ENCODE assay signal across 8 cellular contexts in genomic region chr1:35268282-35269189, GRCh38. TPM values are rescaled to one million over a fixed set of nuclear protein-coding genes. Genes with fewer than 3 reads are reported as not detected.
DNase-seq lines count a peak whose midpoint lies in the region; ATAC-seq and TF ChIP-seq lines count a peak whose summit lies in the region.

ZMYM4 (plus strand) TSS chr1:35268709; CDS start chr1:35269047, 338 bp downstream.

- no peaks in the 10 kb centered on the region for H3K36me3 ChIP-seq in adipocyte (ENCODE audit: control insufficient read depth, insufficient read depth, low read length, severe bottlenecking)
- H3K36me3 ChIP-seq in trophoblast cell (ENCODE audit: control insufficient read depth in 1 of 2, insufficient read depth in 2 of 2, low read length in 2 of 2) = peaks cover 0 to 1% of the 10 kb centered on the region in 2 experiments
- H3K36me3 ChIP-seq in transverse colon = no peaks in the 10 kb centered on the region

- H2BK5ac ChIP-seq in trophoblast cell (ENCODE audit: low read depth, low read length, poor library complexity) = peak within 1 kb of the TSS; percentile 90

- in situ Hi-C loops in transverse colon (cut with MboI; ENCODE audit: low pct_ligation_motif_present in 1 of 4, low pct_unique_long_range_greater_than_20kb in 1 of 4, low sequenced_read_pairs in 3 of 4) = no loop called here

- TF ChIP-seq POLR2A in transverse colon (IDR thresholded peaks at IDR 0.05) = peak; percentile 38

- peak within 1 kb of the TSS; percentile 93 for H3K14ac ChIP-seq in trophoblast cell (ENCODE audit: low read length)

- no peak within 1 kb of the TSS for H3K23ac ChIP-seq in trophoblast cell (ENCODE audit: low read length)

- no CpG with 5 or more reads among the region's 65 CpGs for WGBS in trophoblast cell (ENCODE audit: extremely low coverage, insufficient coverage, insufficient read length)
- 5 to 50% methylated on average over 2 to 26 of the region's 65 CpGs for WGBS in transverse colon (ENCODE audit: low coverage in 1 of 2), 2 donors

- peak within 1 kb of the TSS; percentile 98 for H3K4ac ChIP-seq in trophoblast cell (ENCODE audit: low read depth, low read length)

- H3K27me3 ChIP-seq in adipocyte (replicated peaks; ENCODE audit: control insufficient read depth, insufficient read depth, low read length) (no peaks in the 10 kb centered on the region), trophoblast cell (ENCODE audit: insufficient read depth, low read length) (no peaks in the 10 kb centered on the region), transverse colon (no peaks in the 10 kb centered on the region)

- TF ChIP-seq CTCF in GM10266 (IDR thresholded peaks at IDR 0.05; ENCODE audit: control insufficient read depth, insufficient read depth, low read depth, missing control alignments) = no peak
- TF ChIP-seq CTCF in transverse colon (IDR thresholded peaks at IDR 0.05) = peak in 2 of 5 experiments; percentile 16 to 47

- H4K12ac ChIP-seq in trophoblast cell (ENCODE audit: low read depth, low read length) = peak within 1 kb of the TSS; percentile 73

- peak within 1 kb of the TSS; percentile 82 for H4K91ac ChIP-seq in trophoblast cell (ENCODE audit: low read depth, low read length)

- H3K27ac ChIP-seq in trophoblast cell (ENCODE audit: low read depth, low read length) (peak within 1 kb of the TSS; percentile 85), transverse colon (peak within 1 kb of the TSS; percentile 92 to 94 (median 93))

- DNase-seq in GM10266 (ENCODE audit: extremely low spot score) (peak; percentile 95), NCI-H128 (lab: John Stamatoyannopoulos, UW; ENCODE audit: unreplicated experiment) (peak; percentile 92), T follicular helper cell (ENCODE audit: low read depth) (peak; percentile 79), adipocyte (ENCODE audit: low read depth) (peak; percentile 99), cardiac septum (ENCODE audit: low spot score) (peak; percentile 91), trophoblast cell (peak; percentile 92 to 97), transverse colon (peak; percentile 93)

- no peaks in the 10 kb centered on the region for H3K9me3 ChIP-seq in adipocyte (ENCODE audit: control insufficient read depth, low read length)
- H3K9me3 ChIP-seq in trophoblast cell (ENCODE audit: insufficient read depth, low read depth, low read length) = no peaks in the 10 kb centered on the region
- H3K9me3 ChIP-seq in transverse colon = no peaks in the 10 kb centered on the region

- H3K79me2 ChIP-seq in trophoblast cell (ENCODE audit: control insufficient read depth, insufficient read depth, low read length, poor library complexity) = peaks cover 7% of the 10 kb centered on the region

- peak within 1 kb of the TSS; percentile 93 for H3K4me3 ChIP-seq in adipocyte (ENCODE audit: low read length)
- peak within 1 kb of the TSS; percentile 95 for H3K4me3 ChIP-seq in trophoblast cell (ENCODE audit: low read depth, low read length)
- H3K4me3 ChIP-seq in transverse colon = peak within 1 kb of the TSS; percentile 77 to 95 (median 90)

- peak within 1 kb of the TSS; percentile 67 for H2BK120ac ChIP-seq in trophoblast cell (ENCODE audit: insufficient read depth, low read length, poor library complexity)

- H3K4me1 ChIP-seq in adipocyte (ENCODE audit: control insufficient read depth, insufficient read depth, low read length) (peaks cover 27% of the 10 kb centered on the region), trophoblast cell (ENCODE audit: control insufficient read depth in 1 of 2, insufficient read depth in 2 of 2, low read length in 2 of 2) (peaks cover 4 to 9% of the 10 kb centered on the region in 2 experiments), transverse colon (peaks cover 6 to 30% (median 18%) of the 10 kb centered on the region in 4 donors)

- intact Hi-C loops in cardiac septum (cut with DNase I) (loop anchor here (2.0 kb wide), 1 partner anchor 78 kb away; no protein-coding TSS in a partner anchor), transverse colon (cut with DNase I; ENCODE audit: low total_unique reads) (no loop called here)

- H4K8ac ChIP-seq in trophoblast cell (ENCODE audit: low read depth, low read length) = peak within 1 kb of the TSS; percentile 92

- peak within 1 kb of the TSS; percentile 99 for H3K4me2 ChIP-seq in trophoblast cell (ENCODE audit: low read length)

- H2AFZ ChIP-seq in trophoblast cell (ENCODE audit: insufficient read depth, low read length, poor library complexity) = peak within 1 kb of the TSS; percentile 68

- peak within 1 kb of the TSS; percentile 73 for H3K18ac ChIP-seq in trophoblast cell (ENCODE audit: low read length)

- peaks cover 10% of the 10 kb centered on the region for H3K79me1 ChIP-seq in trophoblast cell (ENCODE audit: low read length)

- peak within 1 kb of the TSS; percentile 90 for H3K9ac ChIP-seq in adipocyte (ENCODE audit: low read length)
- peak within 1 kb of the TSS; percentile 70 for H3K9ac ChIP-seq in trophoblast cell (ENCODE audit: low read length)

- peak; percentile 84 for ATAC-seq in HG02623 (IDR thresholded peaks at IDR 0.05; ENCODE audit: unreplicated experiment)

- peak within 1 kb of the TSS; percentile 52 for H2AK5ac ChIP-seq in trophoblast cell (ENCODE audit: low read length)

- H2BK12ac ChIP-seq in trophoblast cell (ENCODE audit: low read length) = peak within 1 kb of the TSS; percentile 43

- TF ChIP-seq EP300 in transverse colon (IDR thresholded peaks at IDR 0.05; ENCODE audit: low read depth) = no peak

RNA-seq across cellular contexts. Expression of gene ZMYM4, which starts in this region (rescaled TPM):
- total RNA-seq in cardiac septum (36.1 TPM), transverse colon (10 to 100 TPM in 3 of 4 donors, 1 to 10 TPM in 1; 7.9 to 27.9 (median 25.5) TPM)
- polyA plus RNA-seq in trophoblast cell (2013) = 18.6 and 20.9 TPM in 2 replicates

Comparison
In these comparisons a context has a peak if more than half of its experiments do, and no peak if none do; other contexts are left out.
1. Peak in every context shown above with its lines: DNase-seq, ATAC-seq, H3K4me3 ChIP-seq and H3K27ac ChIP-seq.